In the genomic region with DNA sequence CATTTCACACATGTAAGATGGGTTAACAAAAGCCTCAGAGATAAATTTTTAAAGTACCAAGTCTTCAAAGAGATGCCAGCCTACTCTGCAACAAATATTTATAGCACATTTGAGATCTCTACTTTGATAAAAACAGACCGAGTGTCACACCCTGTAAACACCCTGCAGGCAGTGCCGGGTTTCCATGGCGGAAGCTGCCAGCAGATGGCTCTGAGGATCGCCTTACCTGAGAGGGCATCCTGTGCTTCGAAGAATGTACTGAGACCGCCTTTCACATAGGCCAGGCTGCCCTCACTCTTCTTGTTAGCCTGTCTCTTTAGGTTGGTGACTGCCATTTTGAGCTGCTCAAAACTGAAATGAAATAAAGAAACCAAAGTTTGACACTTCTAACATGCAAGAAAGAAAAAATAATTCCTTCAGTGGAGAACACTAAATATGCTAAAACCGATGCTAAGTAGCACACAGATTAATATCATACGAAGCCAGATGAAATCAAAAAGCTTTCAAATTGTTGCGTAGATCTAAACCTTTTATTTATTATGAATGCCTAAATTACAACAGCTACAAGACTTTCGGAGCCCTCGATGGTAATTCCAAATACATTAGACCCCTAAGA, we compare ENCODE assay signal across 15 cellular contexts.
A peak's percentile ranks its signal among the peaks of the same experiment; 100 is the strongest.
DNase-seq lines count a peak whose midpoint lies in the region; ATAC-seq and TF ChIP-seq lines count a peak whose summit lies in the region.
"Had no signal": no experiment of that assay in that cellular context is flagged by ENCODE, and none has a peak within 500 bp of the region (broad histone marks: within the 10 kb centered on the region; RNA-seq: fewer than 3 reads in every experiment).

No MANE protein-coding gene starts in this region.

- no peak overlapping the region for H3K4me3 ChIP-seq in HFF-Myc (replicated peaks; ENCODE audit: low read depth, low read length)
- H3K4me3 ChIP-seq: lower lobe of right lung, ovary had no signal

- TF ChIP-seq CTCF in HFF-Myc (IDR thresholded peaks at IDR 0.05; ENCODE audit: low read depth, low read length, missing control alignments): peak; percentile 11
- TF ChIP-seq CTCF in VCaP (conservative IDR thresholded peaks at IDR 0.05): peak; percentile 46

- no peak for ATAC-seq in GM18858 (IDR thresholded peaks at IDR 0.05; ENCODE audit: unreplicated experiment)
- no peak for ATAC-seq in HG02938 (IDR thresholded peaks at IDR 0.05; ENCODE audit: unreplicated experiment)
- ATAC-seq in GM19397 (IDR thresholded peaks at IDR 0.05; ENCODE audit: unreplicated experiment): no peak
- ATAC-seq: lower lobe of right lung; stimulated activated naive CD8-positive, alpha-beta T cell treated with anti-CD3 and anti-CD28 coated beads, Interleukin-15, Interleukin-2, amounts not matched to agents 100 U/mL and 50 U/mL, for 24 hours had no signal

- DNase-seq in DMS53 (lab: John Stamatoyannopoulos, UW) (peak; percentile 5), DMS53 treated with DMSO at 0.1 percent for 48 hours (lab: John Stamatoyannopoulos, UW; ENCODE audit: unreplicated experiment) (no peak), HFF-Myc (ENCODE audit: extremely low read depth, low read depth) (no peak), left kidney (ENCODE audit: low read depth, low spot score) (peak; percentile 58)
- DNase-seq: activated CD4-positive, alpha-beta T cell treated with anti-CD3 and anti-CD28 coated beads, Interleukin-2, amount 50 U/mL, for 4 hours; glutamatergic neuron; lower lobe of right lung; NCI-H1930; ovary; stimulated activated CD4-positive, alpha-beta T cell treated with anti-CD3 and anti-CD28 coated beads, Interleukin-2, amount 100 ng/mL, for 24 hours; stimulated activated naive CD8-positive, alpha-beta T cell treated with anti-CD3 and anti-CD28 coated beads, Interleukin-15, Interleukin-2, amounts not matched to agents 100 U/mL and 50 U/mL, for 24 hours had no signal

- H3K27ac ChIP-seq in VCaP: no peak overlapping the region
- H3K27ac ChIP-seq: lower lobe of right lung, ovary had no signal

Comparison
In these comparisons a context has a peak if more than half of its experiments do, and no peak if none do; other contexts are left out.
1. DNase-seq: peak in DMS53 (single experiment) and left kidney (single experiment); none in DMS53 treated with DMSO at 0.1 percent for 48 hours (single experiment) and HFF-Myc (single experiment).